In genomic region chr6:41191569-41191968, GRCh38 we compare ENCODE assay signal across 8 cellular contexts. TPM values are rescaled to one million over a fixed set of nuclear protein-coding genes. Genes with fewer than 3 reads are reported as not detected.
DNase-seq lines count a peak whose midpoint lies in the region; ATAC-seq and TF ChIP-seq lines count a peak whose summit lies in the region.

No MANE protein-coding gene starts in this region.

- H3K4me2 ChIP-seq in GM23248 (ENCODE audit: unreplicated experiment) (no peak overlapping the region), SU-DHL-6 (ENCODE audit: low read depth, low read length, poor library complexity, severe bottlenecking) (no peak overlapping the region)

- intact Hi-C loops in psoas muscle (cut with DNase I), result no loop called here
- intact Hi-C loops in posterior vena cava (cut with DNase I), result loop anchor here in 1 of 2 donors (5.0 kb wide), 1 partner anchor 321 kb away; no protein-coding TSS in a partner anchor

- H3K9me3 ChIP-seq in GM23248 (ENCODE audit: low read depth) (no peaks in the 10 kb centered on the region), SU-DHL-6 (ENCODE audit: insufficient read depth, low read length) (peaks cover 13% of the 10 kb centered on the region; the same call in 1 of the 2 replicates), psoas muscle (no peaks in the 10 kb centered on the region)

- ATAC-seq in psoas muscle, result no peak
- ATAC-seq in GM21360 (IDR thresholded peaks at IDR 0.05; ENCODE audit: unreplicated experiment), result no peak
- ATAC-seq in GM19463 (IDR thresholded peaks at IDR 0.05; ENCODE audit: unreplicated experiment), result no peak

- no peaks in the 10 kb centered on the region for H3F3A ChIP-seq in GM23248 (ENCODE audit: insufficient read depth)
- no peaks in the 10 kb centered on the region for H3F3A ChIP-seq in SU-DHL-6 (ENCODE audit: insufficient read depth)

- H4K20me1 ChIP-seq in GM23248 (ENCODE audit: insufficient read depth) (no peaks in the 10 kb centered on the region), SU-DHL-6 (ENCODE audit: low read depth, low read length) (no peaks in the 10 kb centered on the region)

- H3K9me2 ChIP-seq in GM23248 (ENCODE audit: insufficient read depth) (no peaks in the 10 kb centered on the region), SU-DHL-6 (replicated peaks; ENCODE audit: insufficient read depth, low read length) (no peaks in the 10 kb centered on the region)

- DNase-seq in GM23248, result peak; percentile 36
- DNase-seq in fibroblast of mammary gland (ENCODE audit: low read depth), result peak; percentile 20
- DNase-seq in psoas muscle, result no peak
- no peak for DNase-seq in cerebellum (ENCODE audit: low spot score)
- DNase-seq in posterior vena cava (ENCODE audit: low spot score), result no peak

- H2AFZ ChIP-seq in GM23248 (no peak overlapping the region), SU-DHL-6 (ENCODE audit: low read depth, low read length, severe bottlenecking) (no peak overlapping the region)

- WGBS in GM23248 (ENCODE audit: low coverage in 1 of 2, low lambda C conversion rate in 2 of 2, missing lambda C conversion rate in 2 of 2), 2 experiments, result 18 to 19% methylated on average over 4 of the region's 6 CpGs
- WGBS in psoas muscle, 3 donors, result 9 to 17% (median 14%) methylated on average over 4 to 6 of the region's 6 CpGs

- H3K79me2 ChIP-seq in GM23248 (ENCODE audit: insufficient read depth), result no peaks in the 10 kb centered on the region
- H3K79me2 ChIP-seq in SU-DHL-6 (ENCODE audit: insufficient read depth, low read length), result no peaks in the 10 kb centered on the region

- H3K36me3 ChIP-seq in GM23248 (ENCODE audit: low read depth), result no peaks in the 10 kb centered on the region
- no peaks in the 10 kb centered on the region for H3K36me3 ChIP-seq in SU-DHL-6 (ENCODE audit: low read length)
- no peaks in the 10 kb centered on the region for H3K36me3 ChIP-seq in psoas muscle (ENCODE audit: insufficient read depth in 1 of 2, low read depth in 1 of 2)

- H3K27me3 ChIP-seq in GM23248 (replicated peaks; ENCODE audit: insufficient read depth) (no peaks in the 10 kb centered on the region), SU-DHL-6 (ENCODE audit: low read length) (peaks cover 4% of the 10 kb centered on the region; the same call in 1 of the 2 replicates), psoas muscle (ENCODE audit: insufficient read depth in 3 of 3, low read length in 2 of 3) (peaks cover 0 to 8% (median 0%) of the 10 kb centered on the region in 3 donors)

- peak; percentile 60 for TF ChIP-seq CTCF in SU-DHL-6 (IDR thresholded peaks at IDR 0.05; ENCODE audit: insufficient read depth, low read length, poor library complexity, severe bottlenecking)
- peak; percentile 46 for TF ChIP-seq CTCF in fibroblast of mammary gland (conservative IDR thresholded peaks at IDR 0.05; ENCODE audit: control insufficient read depth, insufficient read depth, low read depth, low read length)
- TF ChIP-seq CTCF in psoas muscle (IDR thresholded peaks at IDR 0.05), result peak; percentile 20

- H3K9ac ChIP-seq in GM23248 (no peak overlapping the region), SU-DHL-6 (ENCODE audit: low read length) (no peak overlapping the region)

- in situ Hi-C loops in GM23248 (cut with MboI), result no loop called here

- H3K4me1 ChIP-seq in GM23248 (ENCODE audit: insufficient read depth) (no peaks in the 10 kb centered on the region), psoas muscle (no peaks in the 10 kb centered on the region)

- H3K4me3 ChIP-seq in GM23248 (no peak overlapping the region), SU-DHL-6 (ENCODE audit: insufficient read depth, low read length, poor library complexity, severe bottlenecking) (no peak overlapping the region), fibroblast of mammary gland (ENCODE audit: control insufficient read depth, low read depth, low read length) (no peak overlapping the region), psoas muscle (no peak overlapping the region)

- H3K27ac ChIP-seq in GM23248 (no peak overlapping the region), SU-DHL-6 (ENCODE audit: low read depth, low read length) (no peak overlapping the region), psoas muscle (no peak overlapping the region)

RNA-seq across cellular contexts. Expression of gene TREML2, which starts 9.4 kb away (rescaled TPM):
- not detected in 2 replicates for total RNA-seq in GM23248 (2014; rRNA removed; shearing (Covaris generic))
- polyA plus RNA-seq in GM23248 (2016; fragmentation: Nextera tagmentation; extraction: Ambion mirVana), result not detected in 2 replicates
- under 1 TPM; 0.06 to 0.20 (median 0.10) TPM for total RNA-seq in psoas muscle
- under 1 TPM in 1 of 3 donors, not detected in 2; 0.01 TPM for polyA plus RNA-seq in psoas muscle
- total RNA-seq in cerebellum, result 0.09 TPM
- under 1 TPM; 0.19 to 0.28 TPM for total RNA-seq in posterior vena cava

RNA-seq across cellular contexts. Expression of gene TREM2, which starts 28.7 kb away (rescaled TPM):
- not detected in 2 replicates for total RNA-seq in GM23248 (2014; rRNA removed; shearing (Covaris generic))
- polyA plus RNA-seq in GM23248 (2016; fragmentation: Nextera tagmentation; extraction: Ambion mirVana), result not detected in 2 replicates
- under 1 TPM in 3 of 4 donors, not detected in 1; 0.42 to 0.73 (median 0.49) TPM for total RNA-seq in psoas muscle
- under 1 TPM; 0.12 to 0.38 (median 0.17) TPM for polyA plus RNA-seq in psoas muscle
- total RNA-seq in cerebellum, result 6.0 TPM
- total RNA-seq in posterior vena cava, result 1 to 10 TPM; 3.8 to 8.6 TPM

RNA-seq across cellular contexts. Expression of gene TREML4, which starts 36.6 kb away (rescaled TPM):
- not detected in 2 replicates for total RNA-seq in GM23248 (2014; rRNA removed; shearing (Covaris generic))
- polyA plus RNA-seq in GM23248 (2016; fragmentation: Nextera tagmentation; extraction: Ambion mirVana), result not detected in 2 replicates
- total RNA-seq in psoas muscle, result not detected
- under 1 TPM in 1 of 3 donors, not detected in 2; 0.01 TPM for polyA plus RNA-seq in psoas muscle
- total RNA-seq in cerebellum, result not detected
- under 1 TPM in 1 of 2 donors, not detected in 1; 0.14 TPM for total RNA-seq in posterior vena cava

RNA-seq across cellular contexts. Expression of gene TREML1, which starts 37.4 kb away (rescaled TPM):
- not detected in 2 replicates for total RNA-seq in GM23248 (2014; rRNA removed; shearing (Covaris generic))
- not detected in 2 replicates for polyA plus RNA-seq in GM23248 (2016; fragmentation: Nextera tagmentation; extraction: Ambion mirVana)
- under 1 TPM in 1 of 4 donors, not detected in 3; 0.39 TPM for total RNA-seq in psoas muscle
- under 1 TPM in 1 of 3 donors, not detected in 2; 0.04 TPM for polyA plus RNA-seq in psoas muscle
- total RNA-seq in cerebellum, result not detected
- under 1 TPM; 0.56 to 0.57 TPM for total RNA-seq in posterior vena cava

Comparison
In these comparisons a context has a peak if more than half of its experiments do, and no peak if none do; other contexts are left out.
1. DNase-seq: peak in GM23248 (single experiment) and fibroblast of mammary gland (single experiment); none in psoas muscle (0 of 2), cerebellum (single experiment) and posterior vena cava (single experiment).
2. Peak in every context shown above with its lines, with median percentiles within 50 percentile points of each other: CTCF ChIP-seq.